Comparison of ENCODE assay signal across 16 cellular contexts in the genomic region with DNA sequence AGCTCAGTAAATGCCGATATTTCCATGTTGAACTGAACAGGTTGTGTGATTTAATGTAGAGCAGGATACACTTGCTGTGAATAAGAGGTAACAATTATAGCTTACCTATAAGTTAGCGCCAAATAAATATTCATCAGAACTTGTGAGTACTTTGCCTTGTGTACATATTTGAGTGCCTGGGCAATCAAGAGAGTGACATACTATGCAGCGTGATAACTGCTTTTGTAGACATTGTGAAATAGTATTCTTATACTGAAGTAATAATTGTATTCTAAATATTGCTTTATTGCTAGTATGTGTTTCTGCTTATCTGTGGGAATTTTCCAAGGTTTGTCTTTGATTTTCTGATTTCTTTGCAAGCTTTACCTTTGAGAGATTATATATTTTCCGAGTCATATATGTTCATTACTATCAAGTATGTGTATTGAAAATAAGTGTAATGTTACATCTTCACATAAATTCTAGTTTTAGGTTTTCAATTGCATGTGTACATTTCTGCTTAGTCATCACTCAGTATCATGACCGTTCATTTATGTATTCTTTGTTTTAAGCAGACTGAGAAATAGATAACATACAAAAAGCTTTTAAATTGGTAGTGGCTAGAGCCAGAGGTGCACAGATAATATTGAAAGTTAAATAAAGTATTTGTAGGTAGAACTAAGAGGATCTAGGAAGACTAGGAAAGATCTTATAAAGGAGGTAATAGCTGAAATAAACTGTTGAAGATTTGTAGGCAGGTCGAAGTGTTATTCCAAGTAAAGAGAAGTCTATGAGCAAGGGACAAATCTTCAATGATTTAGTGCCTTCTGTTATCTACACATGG. TPM values are rescaled to one million over a fixed set of nuclear protein-coding genes. Genes with fewer than 3 reads are reported as not detected.
A peak's percentile ranks its signal among the peaks of the same experiment; 100 is the strongest.
DNase-seq lines count a peak whose midpoint lies in the region; ATAC-seq, FAIRE-seq and TF ChIP-seq lines count a peak whose summit lies in the region.
"Had no signal": no experiment of that assay in that cellular context is flagged by ENCODE, and none has a peak within 500 bp of the region (broad histone marks: within the 10 kb centered on the region; RNA-seq: fewer than 3 reads in every experiment).

No MANE protein-coding gene starts in this region.

- H3K36me3 ChIP-seq in GM23338 (ENCODE audit: insufficient read depth): no peaks in the 10 kb centered on the region

- peaks cover 2% of the 10 kb centered on the region for H3K27me3 Mint-ChIP-seq in GM23338 (ENCODE audit: insufficient read depth, low read depth, poor library complexity)
- H3K27me3 Mint-ChIP-seq in naive thymus-derived CD8-positive, alpha-beta T cell: no peaks in the 10 kb centered on the region

- H3K27me3 ChIP-seq in GM23338 (ENCODE audit: insufficient read depth): no peaks in the 10 kb centered on the region

- H3K36me3 Mint-ChIP-seq in GM23338 (ENCODE audit: low read depth): peaks cover 3% of the 10 kb centered on the region; the same call in 2 of the 3 replicates
- peaks cover 0 to 6% (median 4%) of the 10 kb centered on the region in 3 donors for H3K36me3 Mint-ChIP-seq in naive thymus-derived CD8-positive, alpha-beta T cell

- TF ChIP-seq POLR2A in erythroblast (IDR thresholded peaks at IDR 0.05; ENCODE audit: low read length): no peak

- H3K27ac Mint-ChIP-seq in GM23338: peak overlapping the region; percentile 93
- peak overlapping the region in 4 of 10 donors; percentile 2 to 79 (median 4) for H3K27ac Mint-ChIP-seq in naive thymus-derived CD8-positive, alpha-beta T cell

- peaks cover 8% of the 10 kb centered on the region for H4K20me1 ChIP-seq in GM23338 (replicated peaks; ENCODE audit: insufficient read depth)

- H3K27ac ChIP-seq in GM23338 (ENCODE audit: low read depth): no peak overlapping the region
- no peak overlapping the region for H3K27ac ChIP-seq in coronary artery

- H2AFZ ChIP-seq in GM23338: no peak overlapping the region

- peaks cover 51% of the 10 kb centered on the region for H3K4me1 Mint-ChIP-seq in GM23338
- peaks cover 31 to 84% (median 79%) of the 10 kb centered on the region in 4 donors for H3K4me1 Mint-ChIP-seq in naive thymus-derived CD8-positive, alpha-beta T cell

- H3K9me3 Mint-ChIP-seq in GM23338: no peaks in the 10 kb centered on the region
- H3K9me3 Mint-ChIP-seq in naive thymus-derived CD8-positive, alpha-beta T cell: peaks cover 0 to 1% (median 0%) of the 10 kb centered on the region in 9 donors
- H3K9me3 Mint-ChIP-seq: CD14-positive monocyte, neural crest cell had no signal

- peaks cover 93% of the 10 kb centered on the region for H3K79me2 ChIP-seq in GM23338 (replicated peaks; ENCODE audit: insufficient read depth)

- FAIRE-seq in RCC 7860 (lab: Jason Lieb, UNC): peak; percentile 58
- FAIRE-seq: GM19239 had no signal

- no peaks in the 10 kb centered on the region for H3F3A ChIP-seq in GM23338 (replicated peaks; ENCODE audit: low read depth)

- no peak overlapping the region for H3K4me2 ChIP-seq in GM23338

- no peak for DNase-seq in GM23338 (ENCODE audit: low spot score)
- DNase-seq in RCC 7860 (ENCODE audit: low spot score): no peak
- peak; percentile 57 to 71 for DNase-seq in erythroblast (lab: John Stamatoyannopoulos, UW)
- DNase-seq in naive thymus-derived CD8-positive, alpha-beta T cell: no peak
- no peak for DNase-seq in superior temporal gyrus (ENCODE audit: extremely low spot score)
- DNase-seq in coronary artery (ENCODE audit: low spot score): no peak
- DNase-seq: activated CD8-positive, alpha-beta memory T cell treated with anti-CD3 and anti-CD28 coated beads, Interleukin-2, amount 50 U/mL, for 4 hours; dermis blood vessel endothelial cell; NCI-H1694 treated with DMSO at 0.1 percent for 48 hours; NCI-H774; SHP77 had no signal

- ATAC-seq in GM23338 (no peak), HG02840 (IDR thresholded peaks at IDR 0.05; ENCODE audit: low FRiP score, unreplicated experiment) (no peak), GM19463 (IDR thresholded peaks at IDR 0.05; ENCODE audit: unreplicated experiment) (no peak)
- ATAC-seq in naive thymus-derived CD8-positive, alpha-beta T cell: no peak

- no peaks in the 10 kb centered on the region for H3K9me2 ChIP-seq in GM23338 (ENCODE audit: insufficient read depth)

- TF ChIP-seq CTCF in GM23338 (conservative IDR thresholded peaks at IDR 0.05; ENCODE audit: low read depth in 2 of 2): no peak
- no peak for TF ChIP-seq CTCF in coronary artery (IDR thresholded peaks at IDR 0.05)

- H3K4me3 ChIP-seq in GM23338 (no peak overlapping the region), coronary artery (no peak overlapping the region)

- peaks cover 14% of the 10 kb centered on the region for H3K4me1 ChIP-seq in GM23338 (ENCODE audit: insufficient read depth)

- POLR2A ChIA-PET in naive thymus-derived CD8-positive, alpha-beta T cell (lab: Charles Lee): interaction anchor here (0.7 to 1.3 kb wide), 2 partner anchors 19 to 705 kb away, joined by 4 to 7 read pairs; partner anchors contain the start of gene USP25

- no peak overlapping the region; the same call in 2 of the 3 replicates for H3K4me3 Mint-ChIP-seq in GM23338
- peak overlapping the region in 8 of 10 donors; percentile 12 to 73 (median 42) for H3K4me3 Mint-ChIP-seq in naive thymus-derived CD8-positive, alpha-beta T cell
- H3K4me3 Mint-ChIP-seq: CD14-positive monocyte, neural crest cell had no signal

TF ChIP-seq in GM23338, 12 proteins besides CTCF, POLR2A, EP300 and RAD21:
- TF ChIP-seq ZNF462 (CRISPR knock-in tag; IDR thresholded peaks at IDR 0.05): no peak
- no peak for TF ChIP-seq ZNF114 (CRISPR knock-in tag; IDR thresholded peaks at IDR 0.05)
TF ChIP-seq in GM23338: peak in this region for 0.

RNA-seq across cellular contexts. Expression of gene USP25, which starts 19.5 kb away (rescaled TPM):
- 49.2 and 69.3 TPM in 2 replicates for total RNA-seq in GM23338 (2014; rRNA removed; shearing (Covaris generic))
- polyA plus RNA-seq in GM23338 (2016; fragmentation: Nextera tagmentation; extraction: Ambion mirVana): 11.8 and 14.2 TPM in 2 replicates
- 10 to 100 TPM; 73.6 to 83.2 TPM for total RNA-seq in naive thymus-derived CD8-positive, alpha-beta T cell
- 10 to 100 TPM in 2 of 3 donors, 1 to 10 TPM in 1; 8.9 to 32.8 (median 19.4) TPM for polyA plus RNA-seq in naive thymus-derived CD8-positive, alpha-beta T cell

Comparison
In these comparisons a context has a peak if more than half of its experiments do, and no peak if none do; other contexts are left out.
1. DNase-seq: peak in erythroblast (2 of 2); none in GM23338 (single experiment), RCC 7860 (single experiment), naive thymus-derived CD8-positive, alpha-beta T cell (0 of 10), superior temporal gyrus (single experiment) and coronary artery (single experiment).